In the genomic region with DNA sequence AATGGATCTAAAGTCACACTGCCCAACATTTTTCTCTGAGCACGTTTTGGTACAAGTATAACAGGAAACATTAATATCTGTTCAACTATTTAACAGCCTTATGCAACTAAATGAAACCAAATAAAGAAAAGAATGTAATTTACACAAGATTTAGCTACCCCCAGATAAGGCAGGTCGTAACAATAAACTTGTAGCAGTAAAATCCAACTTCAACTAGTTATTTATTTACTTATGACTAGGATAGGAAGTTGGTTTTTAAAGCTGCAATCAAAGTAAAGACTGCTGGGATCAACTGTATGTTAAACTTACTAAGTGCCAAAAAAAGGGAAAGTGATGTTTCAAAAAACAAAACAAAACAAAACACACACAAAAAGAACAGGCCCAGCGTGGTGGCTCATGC, we compare ENCODE assay signal across 13 cellular contexts. TPM values are rescaled to one million over a fixed set of nuclear protein-coding genes. Genes with fewer than 3 reads are reported as not detected.
DNase-seq lines count a peak whose midpoint lies in the region; ATAC-seq and TF ChIP-seq lines count a peak whose summit lies in the region.
"Had no signal": no experiment of that assay in that cellular context is flagged by ENCODE, and none has a peak within 500 bp of the region (broad histone marks: within the 10 kb centered on the region; RNA-seq: fewer than 3 reads in every experiment).

No MANE protein-coding gene starts in this region.

- no peak for TF ChIP-seq EP300 in suprapubic skin (IDR thresholded peaks at IDR 0.05)

- ATAC-seq in HG03159 (IDR thresholded peaks at IDR 0.05; ENCODE audit: unreplicated experiment) (no peak), GM21825 (IDR thresholded peaks at IDR 0.05; ENCODE audit: unreplicated experiment) (no peak), GM19455 (IDR thresholded peaks at IDR 0.05; ENCODE audit: unreplicated experiment) (no peak)

- peaks cover 83% of the 10 kb centered on the region for H3K4me1 ChIP-seq in adipocyte (ENCODE audit: control insufficient read depth, insufficient read depth, low read length)
- peaks cover 31% of the 10 kb centered on the region for H3K4me1 ChIP-seq in suprapubic skin

- TF ChIP-seq CTCF in suprapubic skin (IDR thresholded peaks at IDR 0.05), result no peak

- H3K4me3 ChIP-seq in adipocyte (ENCODE audit: low read length) (no peak overlapping the region), suprapubic skin (no peak overlapping the region)
- H3K4me3 ChIP-seq: Peyer's patch had no signal

- H3K36me3 ChIP-seq in adipocyte (ENCODE audit: control insufficient read depth, insufficient read depth, low read length, severe bottlenecking), result peaks cover 33% of the 10 kb centered on the region
- H3K36me3 ChIP-seq in suprapubic skin, result no peaks in the 10 kb centered on the region
- H3K36me3 ChIP-seq: Peyer's patch had no signal

- no peak for TF ChIP-seq POLR2A in suprapubic skin (IDR thresholded peaks at IDR 0.05)

- peak overlapping the region; percentile 30 for H3K9ac ChIP-seq in adipocyte (ENCODE audit: low read length)

- H3K27me3 ChIP-seq in adipocyte (replicated peaks; ENCODE audit: control insufficient read depth, insufficient read depth, low read length) (no peaks in the 10 kb centered on the region), suprapubic skin (no peaks in the 10 kb centered on the region)
- H3K27me3 ChIP-seq: Peyer's patch had no signal

- DNase-seq in EL (peak; percentile 32), adipocyte (ENCODE audit: low read depth) (no peak), left kidney (ENCODE audit: low read depth, low spot score) (peak; percentile 39), suprapubic skin (ENCODE audit: low spot score in 2 of 2) (no peak)
- DNase-seq: activated T-cell treated with anti-CD3 and anti-CD28 coated beads, Interleukin-2, amount 50 U/mL, for 24 hours; erythroblast; islet precursor cell; NCI-H2171; Peyer's patch; WERI-Rb-1 had no signal

- peak overlapping the region; percentile 6 for H3K27ac ChIP-seq in suprapubic skin
- H3K27ac ChIP-seq: WERI-Rb-1 had no signal

- H3K9me3 ChIP-seq in adipocyte (ENCODE audit: control insufficient read depth, low read length) (no peaks in the 10 kb centered on the region), suprapubic skin (no peaks in the 10 kb centered on the region)
- H3K9me3 ChIP-seq: Peyer's patch had no signal

- WGBS in suprapubic skin, result 64% methylated on average over 3 of the region's 3 CpGs

RNA-seq across cellular contexts. Expression of a gene that starts 30.9 kb away (rescaled TPM):
- total RNA-seq in suprapubic skin, result 10 to 100 TPM in 3 of 4 donors, 1 to 10 TPM in 1; 9.1 to 17.7 (median 15.1) TPM

Comparison
In these comparisons a context has a peak if more than half of its experiments do, and no peak if none do; other contexts are left out.
1. DNase-seq: peak in EL (single experiment) and left kidney (single experiment); none in adipocyte (single experiment) and suprapubic skin (0 of 2).